Comparison of ENCODE assay signal across 26 cellular contexts in the genomic region with DNA sequence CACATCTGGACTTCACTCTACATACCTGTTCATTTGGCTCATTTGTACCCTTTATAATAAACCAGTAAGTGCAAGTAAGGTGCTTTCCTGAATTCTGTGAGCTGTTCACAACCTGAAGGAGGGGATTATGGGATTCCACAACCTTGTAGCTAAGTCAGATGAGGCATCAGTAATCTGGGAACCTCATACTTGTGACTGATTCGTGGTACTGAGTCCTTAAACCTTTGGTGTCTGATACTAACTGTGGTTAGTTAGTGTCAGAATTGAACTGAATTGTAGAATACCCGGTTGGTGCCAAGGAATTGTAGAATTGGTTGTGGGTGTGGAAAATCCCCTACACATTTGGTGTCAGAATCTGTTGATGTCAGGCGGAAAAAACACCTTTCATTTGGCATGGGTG.
"Had no signal": no experiment of that assay in that cellular context is flagged by ENCODE, and none has a peak within 500 bp of the region (broad histone marks: within the 10 kb centered on the region; RNA-seq: fewer than 3 reads in every experiment).

No MANE protein-coding gene starts in this region.

- H3K36me3 Mint-ChIP-seq: naive B cell, T-cell, type B pancreatic cell had no signal

- H3K4me2 ChIP-seq: hepatocyte had no signal

- H3K27me3 ChIP-seq: ascending aorta, brain microvascular endothelial cell, gastroesophageal sphincter, hepatocyte, ovary, sigmoid colon, uterus had no signal

- H3K9me3 ChIP-seq: ascending aorta, gastroesophageal sphincter, ovary, psoas muscle, sigmoid colon, thoracic aorta, uterus had no signal

- H3K36me3 ChIP-seq: ascending aorta, brain microvascular endothelial cell, gastroesophageal sphincter, ovary, sigmoid colon, thoracic aorta, uterus had no signal

- H3K27ac Mint-ChIP-seq: activated B cell treated with CpG ODN at 0.5 μM for 24 hours; activated CD4-positive, alpha-beta T cell treated with anti-CD3 and anti-CD28 coated beads, Interleukin-2, amount 10 ng/mL, durations not matched to agents 7 days and 5 days; activated naive CD8-positive, alpha-beta T cell; activated T-helper 2 cell treated with anti-CD3 and anti-CD28 coated beads, Interferon-gamma antibody, Interleukin-2, Interleukin-4, amounts not matched to agents 10 μg/mL and 5 μg/mL and 100 μg/mL, durations not matched to agents 14 hours and 24 hours and 36 hours; effector memory CD8-positive, alpha-beta T cell; naive B cell; T-cell; T-helper 2 cell treated with Interferon-gamma antibody and Interleukin-4, amounts not matched to agents 5 μg/mL and 100 μg/mL, for 36 hours; type B pancreatic cell had no signal

- ATAC-seq: effector memory CD8-positive, alpha-beta T cell; gastroesophageal sphincter; left cardiac atrium; left ventricle myocardium superior; psoas muscle; T-cell had no signal

- H3K4me3 ChIP-seq: ascending aorta, coronary artery, gastroesophageal sphincter, hepatocyte, ovary, psoas muscle, sigmoid colon, thoracic aorta, uterus had no signal

- H3K79me2 ChIP-seq: hepatocyte had no signal

- H3K27ac ChIP-seq: ascending aorta, brain microvascular endothelial cell, coronary artery, gastroesophageal sphincter, hepatocyte, ovary, psoas muscle, sigmoid colon, thoracic aorta, uterus had no signal

- DNase-seq: activated B cell treated with CpG ODN at 0.5 μM for 24 hours; activated CD4-positive, alpha-beta T cell treated with anti-CD3 and anti-CD28 coated beads, Interleukin-2, amount 10 ng/mL, durations not matched to agents 7 days and 5 days; activated T-cell treated with anti-CD3 and anti-CD28 coated beads for 4 hours; brain microvascular endothelial cell; effector memory CD8-positive, alpha-beta T cell; erythroblast; islet precursor cell; left cardiac atrium; left ventricle myocardium superior; naive B cell; ovary; psoas muscle; sigmoid colon; small intestine; stimulated activated naive CD4-positive, alpha-beta T cell treated with Interleukin-2 at 50 U/mL for 16 hours; T-cell; uterus had no signal

- H2AFZ ChIP-seq: hepatocyte had no signal

- FAIRE-seq: small intestine had no signal

- H3K9me3 Mint-ChIP-seq: activated B cell treated with CpG ODN at 0.5 μM for 24 hours; activated CD4-positive, alpha-beta T cell treated with anti-CD3 and anti-CD28 coated beads, Interleukin-2, amount 10 ng/mL, durations not matched to agents 7 days and 5 days; activated T-helper 2 cell treated with anti-CD3 and anti-CD28 coated beads, Interferon-gamma antibody, Interleukin-2, Interleukin-4, amounts not matched to agents 10 μg/mL and 5 μg/mL and 100 μg/mL, durations not matched to agents 14 hours and 24 hours and 36 hours; effector memory CD8-positive, alpha-beta T cell; naive B cell; T-cell; T-helper 2 cell treated with Interferon-gamma antibody and Interleukin-4, amounts not matched to agents 5 μg/mL and 100 μg/mL, for 36 hours; type B pancreatic cell had no signal
